ENCODE assay signal across 1 cellular context in the genomic region with DNA sequence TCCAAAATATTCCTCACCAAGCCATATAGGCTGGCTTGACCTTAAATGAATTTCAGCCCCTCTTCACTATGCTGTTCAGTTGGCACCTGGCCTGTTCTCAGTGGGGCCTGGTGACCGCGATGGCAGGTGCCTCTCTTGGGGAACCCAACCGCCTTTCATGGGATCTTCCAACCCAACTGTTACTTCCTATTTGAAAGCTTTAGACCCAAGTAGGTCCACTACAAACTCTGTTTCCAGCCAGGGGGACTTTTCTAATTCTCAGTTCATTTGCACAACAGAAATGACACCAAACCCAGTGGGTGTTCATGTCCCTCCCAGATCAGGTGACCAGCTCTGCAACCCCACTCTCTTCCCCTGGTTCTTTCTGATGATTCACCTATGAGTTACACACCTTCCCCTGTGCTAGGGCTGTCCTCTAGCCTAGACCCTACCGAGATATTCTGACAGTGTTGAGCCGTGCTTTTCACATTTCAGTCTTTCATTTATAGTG.
TF ChIP-seq lines count a peak whose summit lies in the region.

No MANE protein-coding gene starts in this region.

TF ChIP-seq in GM12878, 131 proteins besides CTCF, POLR2A, EP300 and RAD21 (continued from another document):
- TF ChIP-seq, protein P1, sequence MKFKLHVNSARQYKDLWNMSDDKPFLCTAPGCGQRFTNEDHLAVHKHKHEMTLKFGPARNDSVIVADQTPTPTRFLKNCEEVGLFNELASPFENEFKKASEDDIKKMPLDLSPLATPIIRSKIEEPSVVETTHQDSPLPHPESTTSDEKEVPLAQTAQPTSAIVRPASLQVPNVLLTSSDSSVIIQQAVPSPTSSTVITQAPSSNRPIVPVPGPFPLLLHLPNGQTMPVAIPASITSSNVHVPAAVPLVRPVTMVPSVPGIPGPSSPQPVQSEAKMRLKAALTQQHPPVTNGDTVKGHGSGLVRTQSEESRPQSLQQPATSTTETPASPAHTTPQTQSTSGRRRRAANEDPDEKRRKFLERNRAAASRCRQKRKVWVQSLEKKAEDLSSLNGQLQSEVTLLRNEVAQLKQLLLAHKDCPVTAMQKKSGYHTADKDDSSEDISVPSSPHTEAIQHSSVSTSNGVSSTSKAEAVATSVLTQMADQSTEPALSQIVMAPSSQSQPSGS (IDR thresholded peaks at IDR 0.05; ENCODE audit: low read length), result peak; percentile 86
- TF ChIP-seq CEBPB (IDR thresholded peaks at IDR 0.05; ENCODE audit: borderline replicate concordance in 1 of 2, low read depth in 2 of 2, low read length in 2 of 2) (peak in 1 of 2 experiments; percentile 87; a peak in 1 of 4 replicates), IKZF1 (conservative IDR thresholded peaks at IDR 0.05) (peak; percentile 96), PML (IDR thresholded peaks at IDR 0.05; ENCODE audit: low read length) (0 out of 2 replicates have a peak, but pooled peaks have one; percentile 62), POLR2AphosphoS5 (IDR thresholded peaks at IDR 0.05; ENCODE audit: low read length) (peak; percentile 72; the same call in 1 of the 2 replicates), BMI1 (IDR thresholded peaks at IDR 0.05; ENCODE audit: borderline replicate concordance) (peak; percentile 59; the same call in 1 of the 2 replicates), IRF4 (IDR thresholded peaks at IDR 0.05; ENCODE audit: low read depth, low read length) (peak; percentile 44; the same call in 1 of the 2 replicates), MTA3 (IDR thresholded peaks at IDR 0.05; ENCODE audit: borderline replicate concordance, low read length) (peak; percentile 83), HDAC6 (IDR thresholded peaks at IDR 0.05; ENCODE audit: unreplicated experiment) (no peak), CBFB (IDR thresholded peaks at IDR 0.05; ENCODE audit: low read depth) (peak; percentile 91)
TF ChIP-seq in GM12878: peak in this region for 45.
